Comparison of ENCODE assay signal across 11 cellular contexts in the genomic region with DNA sequence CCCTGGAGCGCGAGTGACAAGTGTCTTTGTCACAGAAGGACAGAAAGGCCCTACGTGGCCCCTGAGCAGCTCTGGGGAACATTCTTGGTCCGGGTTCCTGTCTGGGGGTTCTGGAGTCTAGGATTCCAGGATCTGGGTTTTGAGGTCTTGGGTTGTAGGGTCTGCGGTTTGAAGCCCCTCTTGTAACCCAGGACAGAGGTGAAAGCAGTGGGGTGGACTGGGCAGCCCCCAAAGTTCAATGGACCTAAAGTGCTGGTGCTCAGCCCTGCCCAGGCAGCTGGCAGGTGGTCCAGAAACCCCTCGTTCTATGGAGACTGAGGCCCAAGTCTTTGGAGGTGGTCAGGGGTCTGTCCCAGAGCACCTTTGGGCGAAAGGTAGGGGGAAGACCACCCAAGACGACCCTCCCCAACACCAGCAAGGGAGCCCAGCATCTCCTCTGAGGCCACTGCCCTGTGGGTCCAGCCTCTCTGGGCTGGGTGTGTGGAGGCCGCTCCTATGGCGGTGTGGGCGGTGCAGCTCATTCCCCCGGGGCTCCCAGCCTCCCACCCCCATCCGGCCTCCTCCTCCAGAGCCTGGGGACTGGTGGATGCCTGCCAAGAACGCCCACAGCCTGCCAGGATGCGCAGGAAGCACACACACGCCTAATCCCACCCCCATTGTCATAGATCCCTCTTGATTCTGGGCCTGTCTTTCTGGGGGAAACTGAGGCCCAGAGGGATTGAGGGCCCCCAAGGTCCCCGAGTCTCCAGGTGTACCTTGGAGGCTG. TPM values are rescaled to one million over a fixed set of nuclear protein-coding genes. Genes with fewer than 3 reads are reported as not detected.
DNase-seq lines count a peak whose midpoint lies in the region; ATAC-seq, FAIRE-seq and TF ChIP-seq lines count a peak whose summit lies in the region.
"Had no signal": no experiment of that assay in that cellular context is flagged by ENCODE, and none has a peak within 500 bp of the region (broad histone marks: within the 10 kb centered on the region; RNA-seq: fewer than 3 reads in every experiment).

No MANE protein-coding gene starts in this region.

- no peak overlapping the region; the same call in 1 of the 2 replicates for H2BK12ac ChIP-seq in H1 (ENCODE audit: low read depth, low read length)

- intact Hi-C loops in Right ventricle myocardium inferior (cut with DNase I) = no loop called here

- H3K4me1 ChIP-seq in right atrium auricular region (peaks cover 0 to 16% of the 10 kb centered on the region in 2 donors), H1 (replicated peaks in 1 of 4; ENCODE audit: control insufficient read depth in 3 of 4, insufficient read depth in 4 of 4, low read length in 3 of 4) (peaks cover 0 to 12% (median 7%) of the 10 kb centered on the region in 4 experiments; a peak in 6 of 7 replicates)

- no peaks in the 10 kb centered on the region; the same call in 1 of the 2 replicates for H3K23me2 ChIP-seq in H1 (ENCODE audit: low read depth, low read length)

- no peak overlapping the region for H2BK20ac ChIP-seq in H1 (ENCODE audit: low read length)

- POLR2A ChIA-PET in H1 (lab: Charles Lee; ENCODE audit: partially characterized antibody) = interaction anchor here (0.9 to 8.5 kb wide), 3 partner anchors 12 to 46 kb away, joined by 4 to 50 read pairs (median 4); no protein-coding TSS in a partner anchor

- FAIRE-seq in H1 (lab: Jason Lieb, UNC) = no peak

- no peak overlapping the region for H2AFZ ChIP-seq in H1 (ENCODE audit: low read length)

- peak; percentile 18 for ATAC-seq in Right ventricle myocardium inferior

- H3K36me3 Mint-ChIP-seq in osteocyte (ENCODE audit: unreplicated experiment) = no peaks in the 10 kb centered on the region
- no peaks in the 10 kb centered on the region for H3K36me3 Mint-ChIP-seq in type B pancreatic cell

- no peaks in the 10 kb centered on the region for H3K9me3 Mint-ChIP-seq in osteocyte (ENCODE audit: unreplicated experiment)
- H3K9me3 Mint-ChIP-seq in type B pancreatic cell = no peaks in the 10 kb centered on the region
- H3K9me3 Mint-ChIP-seq: T-helper 1 cell treated with Interleukin-12 subunit alpha and Interleukin-12 subunit beta and Interleukin-4 antibody, amounts not matched to agents 30 μg/mL and 1 μg/mL, for 36 hours had no signal

- no peaks in the 10 kb centered on the region for H4K20me1 ChIP-seq in H1 (replicated peaks in 1 of 2; ENCODE audit: control insufficient read depth in 1 of 2, insufficient read depth in 2 of 2, low read length in 2 of 2)

- peak overlapping the region; percentile 32 for H3K18ac ChIP-seq in H1 (ENCODE audit: extremely low read depth, low read length)

- peaks cover 14% of the 10 kb centered on the region for H3K4me1 Mint-ChIP-seq in osteocyte (ENCODE audit: unreplicated experiment)
- H3K4me1 Mint-ChIP-seq in type B pancreatic cell (ENCODE audit: unreplicated experiment) = peaks cover 4% of the 10 kb centered on the region

- no peak overlapping the region for H3K23ac ChIP-seq in H1 (ENCODE audit: insufficient read length)

- TF ChIP-seq EP300 in H1 (IDR thresholded peaks at IDR 0.05; ENCODE audit: borderline replicate concordance in 1 of 2, low read depth in 2 of 2, low read length in 2 of 2) = no peak

- H3K56ac ChIP-seq in H1 (replicated peaks; ENCODE audit: insufficient read length, low read depth, low read length) = no peak overlapping the region

- no peak overlapping the region for H2BK120ac ChIP-seq in H1 (replicated peaks; ENCODE audit: low read depth, low read length)

- no peaks in the 10 kb centered on the region for H3K79me1 ChIP-seq in H1 (ENCODE audit: low read depth, low read length)

- H3K4ac ChIP-seq in H1 (replicated peaks; ENCODE audit: insufficient read length, low read depth, low read length) = no peak overlapping the region

- no peak overlapping the region; the same call in 1 of the 2 replicates for H2BK5ac ChIP-seq in H1 (ENCODE audit: low read depth, low read length)

- H3K4me2 ChIP-seq in H1 (ENCODE audit: insufficient read depth in 1 of 2, low read depth in 2 of 2, low read length in 2 of 2) = no peak overlapping the region

- TF ChIP-seq CTCF in right atrium auricular region (IDR thresholded peaks at IDR 0.05) = no peak
- TF ChIP-seq CTCF in H1 (IDR thresholded peaks at IDR 0.05; ENCODE audit: control extremely low read depth in 1 of 3, insufficient read depth in 1 of 3, low read depth in 1 of 3, low read length in 3 of 3) = no peak
- TF ChIP-seq CTCF in osteocyte (IDR thresholded peaks at IDR 0.05) = no peak
- TF ChIP-seq CTCF in type B pancreatic cell (conservative IDR thresholded peaks at IDR 0.05) = no peak

- no peak overlapping the region for H3K9ac ChIP-seq in H1 (replicated peaks in 1 of 4; ENCODE audit: extremely low read depth in 1 of 4, low read depth in 3 of 4, low read length in 3 of 4)

- no peak for TF ChIP-seq RAD21 in H1 (IDR thresholded peaks at IDR 0.05 in 1 of 2, conservative IDR thresholded peaks at IDR 0.05 in 1 of 2; ENCODE audit: low read depth in 2 of 2, low read length in 2 of 2)

- peak overlapping the region; percentile 66 for H4K91ac ChIP-seq in H1 (replicated peaks; ENCODE audit: insufficient read length, low read length)

- H3K27ac Mint-ChIP-seq in osteocyte (ENCODE audit: unreplicated experiment) (no peak overlapping the region), type B pancreatic cell (no peak overlapping the region)
- H3K27ac Mint-ChIP-seq: T-helper 1 cell treated with Interleukin-12 subunit alpha and Interleukin-12 subunit beta and Interleukin-4 antibody, amounts not matched to agents 30 μg/mL and 1 μg/mL, for 36 hours had no signal

- H3K4me3 ChIP-seq in right atrium auricular region (no peak overlapping the region), H1 (ENCODE audit: extremely low read depth in 1 of 4, insufficient read depth in 2 of 4, low read depth in 3 of 4, low read length in 4 of 4) (no peak overlapping the region), skeletal muscle cell (ENCODE audit: low read depth, low read length) (no peak overlapping the region)
- H3K4me3 ChIP-seq: thyroid gland had no signal

- WGBS in H1 (ENCODE audit: extremely low coverage in 1 of 2, insufficient coverage in 1 of 2, insufficient read length in 1 of 2, insufficient replicate concordance in 2 of 2, low coverage in 1 of 2, low lambda C conversion rate in 2 of 2, missing lambda C conversion rate in 1 of 2), 2 experiments = 87% methylated on average over 14 of the region's 17 CpGs; no CpG with 5 or more reads in 1 of the 2 experiments

- H3K27me3 ChIP-seq in right atrium auricular region (peaks cover 0 to 6% of the 10 kb centered on the region in 2 donors), H1 (replicated peaks in 1 of 4; ENCODE audit: control insufficient read depth in 3 of 4, extremely low read depth in 1 of 4, insufficient read depth in 3 of 4, low read length in 3 of 4) (peaks cover 0 to 5% (median 2%) of the 10 kb centered on the region in 4 experiments; a peak in 4 of 7 replicates)

- H3K4me3 Mint-ChIP-seq in osteocyte (ENCODE audit: unreplicated experiment) (no peak overlapping the region), type B pancreatic cell (no peak overlapping the region)
- H3K4me3 Mint-ChIP-seq: T-helper 1 cell treated with Interleukin-12 subunit alpha and Interleukin-12 subunit beta and Interleukin-4 antibody, amounts not matched to agents 30 μg/mL and 1 μg/mL, for 36 hours had no signal

- DNase-seq in Right ventricle myocardium inferior (ENCODE audit: missing footprints) = no peak
- no peak for DNase-seq in right atrium auricular region (ENCODE audit: low spot score)
- DNase-seq in NCI-H82 (lab: John Stamatoyannopoulos, UW) = peak; percentile 87
- no peak for DNase-seq in H1 (ENCODE audit: low read depth in 1 of 2, low spot score in 2 of 2)
- DNase-seq in skeletal muscle cell (ENCODE audit: low read depth) = peak; percentile 56
- DNase-seq in activated gamma-delta T cell treated with Interleukin-2 at 50 U/mL for 16 hours = no peak
- no peak for DNase-seq in osteocyte (ENCODE audit: extremely low spot score, unreplicated experiment)
- no peak for DNase-seq in type B pancreatic cell (ENCODE audit: extremely low spot score, unreplicated experiment)
- DNase-seq: NCI-H1930, thyroid gland had no signal

- no peak overlapping the region for H2AK5ac ChIP-seq in H1 (ENCODE audit: low read depth, low read length)

- no peaks in the 10 kb centered on the region for H3K36me3 ChIP-seq in right atrium auricular region
- no peaks in the 10 kb centered on the region for H3K36me3 ChIP-seq in H1 (ENCODE audit: control insufficient read depth in 2 of 4, insufficient read depth in 4 of 4, low read length in 3 of 4)
- H3K36me3 ChIP-seq: thyroid gland had no signal

- H3K27me3 Mint-ChIP-seq in osteocyte (ENCODE audit: unreplicated experiment) = peaks cover 4% of the 10 kb centered on the region
- H3K27me3 Mint-ChIP-seq in type B pancreatic cell = peaks cover 13% of the 10 kb centered on the region

- H3K14ac ChIP-seq in H1 (ENCODE audit: insufficient read length) = no peak overlapping the region

- no peak for TF ChIP-seq POLR2A in H1 (IDR thresholded peaks at IDR 0.05; ENCODE audit: control extremely low read depth in 1 of 2, low read depth in 2 of 2, low read length in 2 of 2)

- no peak overlapping the region for H4K5ac ChIP-seq in H1 (ENCODE audit: insufficient read length, low read depth, low read length)

- no peaks in the 10 kb centered on the region for H3K79me2 ChIP-seq in H1 (ENCODE audit: control insufficient read depth in 1 of 2, insufficient read depth in 2 of 2, low read length in 2 of 2)

- H3K27ac ChIP-seq in right atrium auricular region (no peak overlapping the region), H1 (ENCODE audit: low read depth, low read length) (no peak overlapping the region)
- H3K27ac ChIP-seq: thyroid gland had no signal

- CTCF ChIA-PET in H1 (lab: Charles Lee; ENCODE audit: partially characterized antibody) = interaction anchor here (0.6 to 3.7 kb wide), 8 partner anchors 12 to 55 kb away, joined by 3 to 15 read pairs (median 5); no protein-coding TSS in a partner anchor

- peak overlapping the region; percentile 38; the same call in 1 of the 2 replicates for H4K8ac ChIP-seq in H1 (ENCODE audit: extremely low read depth, insufficient read depth, low read length)

- H2BK15ac ChIP-seq in H1 (ENCODE audit: low read length) = peak overlapping the region; percentile 72; the same call in 1 of the 2 replicates

- H3K9me3 ChIP-seq in right atrium auricular region = no peaks in the 10 kb centered on the region
- no peaks in the 10 kb centered on the region for H3K9me3 ChIP-seq in H1 (ENCODE audit: insufficient read depth in 2 of 2, low read depth in 1 of 2, low read length in 1 of 2)
- H3K9me3 ChIP-seq: thyroid gland had no signal

RNA-seq across cellular contexts. Expression of a gene that starts 30.2 kb away (rescaled TPM):
- 148 TPM for total RNA-seq in Right ventricle myocardium inferior
- 100 to 1,000 TPM; 144 to 158 TPM for total RNA-seq in right atrium auricular region
- total RNA-seq in H1 (2021; fragmentation: NEBNext Ultra II Directional; extraction: Animal tissue kit (Norgen Biotek cat#: 25700)) = 35.0 and 37.0 TPM in 2 replicates
- polyA plus RNA-seq in H1 (2011; rRNA removed) = 41.8 and 47.5 TPM in 2 replicates
- polyA plus RNA-seq in H1 (2011; cell fraction: cytosol; rRNA removed) = 59.7 TPM
- polyA plus RNA-seq in H1 (2011; cell fraction: nucleus; rRNA removed) = 105 TPM
- polyA plus RNA-seq in H1 (2012, experiment 1 of 2) = 16.8 to 27.7 TPM (median 25.7 TPM) in 4 replicates
- 11.8 TPM for polyA plus RNA-seq in H1 (2012, experiment 2 of 2)
- polyA plus RNA-seq in H1 (2013, experiment 1 of 2) = 20.3 TPM
- polyA plus RNA-seq in H1 (2013, experiment 2 of 2) = 18.9 TPM
- polyA minus RNA-seq in H1 (2011; rRNA and poly(A)+ RNA removed) = 7.0 and 8.6 TPM in 2 replicates
- polyA minus RNA-seq in H1 (2011; cell fraction: cytosol; rRNA and poly(A)+ RNA removed) = 22.1 TPM
- 26.5 TPM for polyA minus RNA-seq in H1 (2011; cell fraction: nucleus; rRNA and poly(A)+ RNA removed)
- 12.6 and 13.6 TPM in 2 replicates for total RNA-seq in osteocyte
- 31.4 and 46.6 TPM in 2 replicates for total RNA-seq in type B pancreatic cell (ENCODE audit: low replicate concordance)

RNA-seq across cellular contexts. Expression of a gene that starts 52.7 kb away (rescaled TPM):
- total RNA-seq in Right ventricle myocardium inferior (11.9 TPM), right atrium auricular region (1 to 10 TPM; 8.4 to 8.7 TPM), osteocyte (23.6 and 27.4 TPM in 2 replicates), type B pancreatic cell (ENCODE audit: low replicate concordance) (35.3 and 37.5 TPM in 2 replicates)
- 23.1 and 26.3 TPM in 2 replicates for total RNA-seq in H1 (2021; fragmentation: NEBNext Ultra II Directional; extraction: Animal tissue kit (Norgen Biotek cat#: 25700))
- polyA plus RNA-seq in H1 (2011; rRNA removed) = 8.6 and 12.3 TPM in 2 replicates
- polyA plus RNA-seq in H1 (2011; cell fraction: cytosol; rRNA removed) = 9.7 TPM
- 8.9 TPM for polyA plus RNA-seq in H1 (2011; cell fraction: nucleus; rRNA removed)
- polyA plus RNA-seq in H1 (2012, experiment 1 of 2) = 10.0 to 14.7 TPM (median 12.8 TPM) in 4 replicates
- polyA plus RNA-seq in H1 (2012, experiment 2 of 2) = 2.3 TPM
- polyA plus RNA-seq in H1 (2013, experiment 1 of 2) = 11.1 TPM
- 11.7 TPM for polyA plus RNA-seq in H1 (2013, experiment 2 of 2)
- 18.2 and 19.2 TPM in 2 replicates for polyA minus RNA-seq in H1 (2011; rRNA and poly(A)+ RNA removed)
- 14.6 TPM for polyA minus RNA-seq in H1 (2011; cell fraction: cytosol; rRNA and poly(A)+ RNA removed)
- polyA minus RNA-seq in H1 (2011; cell fraction: nucleus; rRNA and poly(A)+ RNA removed) = 19.4 TPM

Comparison
In these comparisons a context has a peak if more than half of its experiments do, and no peak if none do; other contexts are left out.
1. DNase-seq: peak in NCI-H82 (single experiment) and skeletal muscle cell (single experiment); none in Right ventricle myocardium inferior (single experiment), right atrium auricular region (single experiment), H1 (0 of 2), activated gamma-delta T cell treated with Interleukin-2 at 50 U/mL for 16 hours (single experiment), osteocyte (single experiment) and type B pancreatic cell (single experiment).